23 cellular contexts compared by ENCODE assay signal in genomic region chr11:63012450-63013238, GRCh38. TPM values are rescaled to one million over a fixed set of nuclear protein-coding genes. Genes with fewer than 3 reads are reported as not detected.
DNase-seq lines count a peak whose midpoint lies in the region; ATAC-seq, FAIRE-seq and TF ChIP-seq lines count a peak whose summit lies in the region.
"Had no signal": no experiment of that assay in that cellular context is flagged by ENCODE, and none has a peak within 500 bp of the region (broad histone marks: within the 10 kb centered on the region; RNA-seq: fewer than 3 reads in every experiment).

No MANE protein-coding gene starts in this region.

- H3K9me3 Mint-ChIP-seq in GM23338 = no peaks in the 10 kb centered on the region
- H3K9me3 Mint-ChIP-seq: CD8-positive, alpha-beta memory T cell; IgD-negative memory B cell had no signal

- no peaks in the 10 kb centered on the region for H3K27me3 ChIP-seq in GM23338 (ENCODE audit: insufficient read depth)
- H3K27me3 ChIP-seq: BLaER1 treated with 17β-estradiol and CSF1 and Interleukin-3, amounts not matched to agents 10 nM and 100 nM; SJCRH30 had no signal

- 0 out of 2 replicates have a peak overlapping the region, but pooled peaks have one; percentile 38 for H2AFZ ChIP-seq in GM23338

- intact Hi-C loops in kidney (cut with DNase I) = no loop called here

- peaks cover 2% of the 10 kb centered on the region for H3K27me3 Mint-ChIP-seq in GM23338 (ENCODE audit: insufficient read depth, low read depth, poor library complexity)

- no peaks in the 10 kb centered on the region for H3K79me2 ChIP-seq in GM23338 (replicated peaks; ENCODE audit: insufficient read depth)

- no peaks in the 10 kb centered on the region for H3K36me3 Mint-ChIP-seq in GM23338 (ENCODE audit: low read depth)
- H3K36me3 Mint-ChIP-seq: CD8-positive, alpha-beta memory T cell; IgD-negative memory B cell had no signal

- H3K4me1 ChIP-seq in GM23338 (ENCODE audit: insufficient read depth) (peaks cover 3% of the 10 kb centered on the region; the same call in 1 of the 2 replicates), kidney (ENCODE audit: control insufficient read depth in 1 of 2, insufficient read depth in 1 of 2, low read depth in 1 of 2, low read length in 2 of 2) (no peaks in the 10 kb centered on the region)
- H3K4me1 ChIP-seq: A549; BLaER1 treated with 17β-estradiol and CSF1 and Interleukin-3, amounts not matched to agents 10 nM and 100 nM had no signal

- peak overlapping the region in 1 of 2 donors; percentile 51 for H3K9ac ChIP-seq in kidney (ENCODE audit: low read length in 2 of 2)
- H3K9ac ChIP-seq: BLaER1 treated with 17β-estradiol and CSF1 and Interleukin-3, amounts not matched to agents 10 nM and 100 nM had no signal

- TF ChIP-seq CTCF in GM23338 (conservative IDR thresholded peaks at IDR 0.05; ENCODE audit: low read depth in 2 of 2) (no peak), kidney (IDR thresholded peaks at IDR 0.05; ENCODE audit: borderline replicate concordance, extremely low read depth, insufficient read depth) (no peak), retinal pigment epithelial cell (conservative IDR thresholded peaks at IDR 0.05; ENCODE audit: low read depth, low read length) (no peak)

- no peak overlapping the region for H3K4me2 ChIP-seq in GM23338
- H3K4me2 ChIP-seq: A549; BLaER1 treated with 17β-estradiol and CSF1 and Interleukin-3, amounts not matched to agents 10 nM and 100 nM had no signal

- H3K27ac ChIP-seq in GM23338 (ENCODE audit: low read depth) (no peak overlapping the region), kidney (ENCODE audit: low read depth in 2 of 2, low read length in 2 of 2) (no peak overlapping the region)
- H3K27ac ChIP-seq: A549; BLaER1 treated with 17β-estradiol and CSF1 and Interleukin-3, amounts not matched to agents 10 nM and 100 nM; RWPE1; SJCRH30 had no signal

- peaks cover 25% of the 10 kb centered on the region for H3K4me1 Mint-ChIP-seq in GM23338
- H3K4me1 Mint-ChIP-seq: CD8-positive, alpha-beta memory T cell; IgD-negative memory B cell had no signal

- no peak overlapping the region for H3K4me3 ChIP-seq in GM23338
- peak overlapping the region; percentile 73 to 85 for H3K4me3 ChIP-seq in kidney (ENCODE audit: low read length in 2 of 2)
- H3K4me3 ChIP-seq in retinal pigment epithelial cell (ENCODE audit: low read length) = no peak overlapping the region
- H3K4me3 ChIP-seq: A549; BLaER1 treated with 17β-estradiol and CSF1 and Interleukin-3, amounts not matched to agents 10 nM and 100 nM; SJCRH30 had no signal

- no peak overlapping the region for H3K4me3 Mint-ChIP-seq in GM23338
- H3K4me3 Mint-ChIP-seq: CD8-positive, alpha-beta memory T cell had no signal

- no peaks in the 10 kb centered on the region for H4K20me1 ChIP-seq in GM23338 (replicated peaks; ENCODE audit: insufficient read depth)

- DNase-seq in GM23338 (ENCODE audit: low spot score) (no peak), SK-MEL-5 (ENCODE audit: low read depth, low spot score) (peak; percentile 2), kidney (no peak), retinal pigment epithelial cell (ENCODE audit: low read depth) (peak; percentile 63), NCI-H2227 treated with DMSO at 0.1 percent for 48 hours (lab: John Stamatoyannopoulos, UW) (no peak), NCI-H1092 (lab: John Stamatoyannopoulos, UW) (no peak), cerebellum (ENCODE audit: low spot score) (no peak)
- DNase-seq: CD8-positive, alpha-beta memory T cell; DND-41; GF-D8; GOT3; NCI-H187 treated with DMSO at 0.1 percent for 48 hours; NCI-H748 treated with DMSO at 0.1 percent for 48 hours; PC-3; SJCRH30 had no signal

- no peaks in the 10 kb centered on the region for H3K9me3 ChIP-seq in kidney (ENCODE audit: control insufficient read depth in 1 of 2, low read length in 2 of 2)
- H3K9me3 ChIP-seq: A549; BLaER1 treated with 17β-estradiol and CSF1 and Interleukin-3, amounts not matched to agents 10 nM and 100 nM; SJCRH30 had no signal

- no peak for FAIRE-seq in kidney (lab: Jason Lieb, UNC)
- FAIRE-seq: A549, GM12891 had no signal

- in situ Hi-C loops in SK-MEL-5 (cut with HindIII; ENCODE audit: low pct_unique_long_range_greater_than_20kb, low sequenced_read_pairs) = no loop called here

- no peaks in the 10 kb centered on the region for H3F3A ChIP-seq in GM23338 (replicated peaks; ENCODE audit: low read depth)

- no peaks in the 10 kb centered on the region for H3K9me2 ChIP-seq in GM23338 (ENCODE audit: insufficient read depth)

- H3K36me3 ChIP-seq in GM23338 (ENCODE audit: insufficient read depth) (no peaks in the 10 kb centered on the region), kidney (ENCODE audit: control insufficient read depth in 1 of 2, insufficient read depth in 2 of 2, low read length in 2 of 2) (peaks cover 0 to 5% of the 10 kb centered on the region in 2 donors)
- H3K36me3 ChIP-seq: BLaER1 treated with 17β-estradiol and CSF1 and Interleukin-3, amounts not matched to agents 10 nM and 100 nM; SJCRH30 had no signal

- ATAC-seq in GM23338 (no peak), HG02571 (IDR thresholded peaks at IDR 0.05; ENCODE audit: unreplicated experiment) (no peak)
- ATAC-seq: A549, PC-3 had no signal

- H3K27ac Mint-ChIP-seq in GM23338 = no peak overlapping the region
- H3K27ac Mint-ChIP-seq: IgD-negative memory B cell had no signal

TF ChIP-seq in GM23338, 12 proteins besides CTCF, POLR2A, EP300 and RAD21:
- TF ChIP-seq EZH2phosphoT487 (IDR thresholded peaks at IDR 0.05; ENCODE audit: unreplicated experiment) (no peak), EZH2 (IDR thresholded peaks at IDR 0.05; ENCODE audit: low read depth, unreplicated experiment) (no peak), NANOG (IDR thresholded peaks at IDR 0.05; ENCODE audit: borderline replicate concordance) (no peak), JUNB (IDR thresholded peaks at IDR 0.05; ENCODE audit: unreplicated experiment) (no peak)

RNA-seq across cellular contexts. Expression of gene SLC22A8, which starts 3.0 kb away (rescaled TPM):
- total RNA-seq in GM23338 (2014; rRNA removed; shearing (Covaris generic)) = not detected in 2 replicates
- polyA plus RNA-seq in GM23338 (2016; fragmentation: Nextera tagmentation; extraction: Ambion mirVana) (not detected in 2 replicates), kidney (ENCODE audit: insufficient read depth, low read depth, low replicate concordance) (447 TPM)
- total RNA-seq in SK-MEL-5 (2014; rRNA removed; shearing (Covaris generic)) = not detected in 2 replicates
- polyA plus RNA-seq in SK-MEL-5 (2015; cell fraction: cytosol; rRNA removed) = not detected in 2 replicates
- polyA plus RNA-seq in SK-MEL-5 (2015; cell fraction: nucleus; rRNA removed) = not detected in 2 replicates
- total RNA-seq in kidney (0.41 TPM), cerebellum (0.18 TPM)
- total RNA-seq: CD8-positive, alpha-beta memory T cell; LHCN-M2; NCI-H460; PC-3; SJCRH30 had no signal
- polyA plus RNA-seq: A549; CD8-positive, alpha-beta memory T cell; IgD-negative memory B cell had no signal

RNA-seq across cellular contexts. Expression of gene SLC22A6, which starts 27.9 kb away (rescaled TPM):
- total RNA-seq in GM23338 (2014; rRNA removed; shearing (Covaris generic)) = not detected in 2 replicates
- polyA plus RNA-seq in GM23338 (2016; fragmentation: Nextera tagmentation; extraction: Ambion mirVana) (not detected in 2 replicates), kidney (ENCODE audit: insufficient read depth, low read depth, low replicate concordance) (362 TPM)
- not detected in 2 replicates for total RNA-seq in SK-MEL-5 (2014; rRNA removed; shearing (Covaris generic))
- not detected in 2 replicates for polyA plus RNA-seq in SK-MEL-5 (2015; cell fraction: cytosol; rRNA removed)
- polyA plus RNA-seq in SK-MEL-5 (2015; cell fraction: nucleus; rRNA removed) = not detected in 2 replicates
- total RNA-seq in kidney (2.4 TPM), cerebellum (7.2 TPM)
- total RNA-seq: CD8-positive, alpha-beta memory T cell; LHCN-M2; NCI-H460; PC-3; SJCRH30 had no signal
- polyA plus RNA-seq: A549; CD8-positive, alpha-beta memory T cell; IgD-negative memory B cell had no signal

Comparison
In these comparisons a context has a peak if more than half of its experiments do, and no peak if none do; other contexts are left out.
1. DNase-seq: peak in SK-MEL-5 (single experiment) and retinal pigment epithelial cell (single experiment); none in GM23338 (single experiment), kidney (single experiment), NCI-H2227 treated with DMSO at 0.1 percent for 48 hours (single experiment), NCI-H1092 (single experiment) and cerebellum (single experiment).
2. H3K4me3 ChIP-seq: peak in kidney (2 of 2); none in GM23338 (single experiment) and retinal pigment epithelial cell (single experiment).